In genomic region chr7:124747072-124747471, GRCh38 we compare ENCODE assay signal across 1 cellular context.
TF ChIP-seq lines count a peak whose summit lies in the region.

No MANE protein-coding gene starts in this region.

TF ChIP-seq in WTC11, 78 proteins besides CTCF, POLR2A, EP300 and RAD21 (continued from another document):
- TF ChIP-seq USF1 (CRISPR knock-in tag; IDR thresholded peaks at IDR 0.05), result no peak
- no peak for TF ChIP-seq ZNF423 (CRISPR knock-in tag; IDR thresholded peaks at IDR 0.05)
- TF ChIP-seq, protein P1, sequence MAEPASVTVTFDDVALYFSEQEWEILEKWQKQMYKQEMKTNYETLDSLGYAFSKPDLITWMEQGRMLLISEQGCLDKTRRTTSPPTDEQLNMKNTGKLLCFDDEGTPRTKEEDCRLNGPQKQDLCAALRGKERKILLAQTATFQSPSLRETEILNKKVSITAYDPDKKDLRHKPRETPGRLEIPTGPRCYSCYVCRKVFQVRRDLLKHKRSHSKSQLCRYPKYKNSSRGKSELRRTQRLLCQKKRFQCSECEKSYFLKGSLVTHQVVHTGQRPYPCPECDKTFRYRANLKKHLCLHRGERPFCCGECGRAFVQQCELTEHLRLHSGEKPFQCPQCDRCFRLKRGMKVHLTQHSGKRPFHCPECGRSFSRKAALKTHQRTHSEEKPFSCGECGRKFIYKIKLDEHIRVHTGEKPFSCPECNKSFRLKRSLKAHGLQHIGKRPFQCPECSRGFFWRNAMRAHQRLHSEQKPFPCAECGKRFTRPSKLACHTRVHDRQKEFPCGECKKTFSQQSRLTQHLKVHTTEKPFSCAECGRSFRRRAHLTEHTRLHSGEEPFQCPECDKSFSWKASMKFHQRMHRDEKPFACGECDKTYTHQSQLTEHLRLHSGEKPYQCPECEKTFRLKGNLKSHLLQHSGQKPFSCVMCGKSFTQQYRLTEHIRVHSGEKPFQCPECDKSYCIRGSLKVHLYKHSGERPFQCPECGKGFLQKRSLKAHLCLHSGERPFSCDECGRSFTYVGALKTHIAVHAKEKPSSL (CRISPR knock-in tag; conservative IDR thresholded peaks at IDR 0.05), result no peak
- no peak for TF ChIP-seq MYBL2 (CRISPR knock-in tag; IDR thresholded peaks at IDR 0.05)
- TF ChIP-seq KAT7 (CRISPR knock-in tag; IDR thresholded peaks at IDR 0.05; ENCODE audit: borderline replicate concordance), result no peak
- TF ChIP-seq NR3C1 (CRISPR knock-in tag; conservative IDR thresholded peaks at IDR 0.05; ENCODE audit: low read depth), result no peak
- TF ChIP-seq, protein P2, sequence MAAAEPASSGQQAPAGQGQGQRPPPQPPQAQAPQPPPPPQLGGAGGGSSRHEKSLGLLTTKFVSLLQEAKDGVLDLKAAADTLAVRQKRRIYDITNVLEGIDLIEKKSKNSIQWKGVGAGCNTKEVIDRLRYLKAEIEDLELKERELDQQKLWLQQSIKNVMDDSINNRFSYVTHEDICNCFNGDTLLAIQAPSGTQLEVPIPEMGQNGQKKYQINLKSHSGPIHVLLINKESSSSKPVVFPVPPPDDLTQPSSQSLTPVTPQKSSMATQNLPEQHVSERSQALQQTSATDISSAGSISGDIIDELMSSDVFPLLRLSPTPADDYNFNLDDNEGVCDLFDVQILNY (CRISPR knock-in tag; IDR thresholded peaks at IDR 0.05), result no peak
